ENCODE assay signal across 21 cellular contexts in genomic region chr1:25740071-25740470, GRCh38. TPM values are rescaled to one million over a fixed set of nuclear protein-coding genes. Genes with fewer than 3 reads are reported as not detected.
DNase-seq lines count a peak whose midpoint lies in the region; ATAC-seq and TF ChIP-seq lines count a peak whose summit lies in the region.
"Had no signal": no experiment of that assay in that cellular context is flagged by ENCODE, and none has a peak within 500 bp of the region (broad histone marks: within the 10 kb centered on the region; RNA-seq: fewer than 3 reads in every experiment).

No MANE protein-coding gene starts in this region.

- TF ChIP-seq POLR2A in suprapubic skin (IDR thresholded peaks at IDR 0.05) = no peak

- no peak for DNase-seq in activated CD4-positive, alpha-beta T cell treated with anti-CD3 and anti-CD28 coated beads, Interleukin-2, amount 10 ng/mL, durations not matched to agents 7 days and 5 days
- no peak for DNase-seq in activated CD4-positive, alpha-beta T cell treated with anti-CD3 and anti-CD28 coated beads for 1 hour
- DNase-seq in CD4-positive, alpha-beta T cell = no peak
- DNase-seq in chondrocyte (ENCODE audit: low spot score) = peak; percentile 26
- peak; percentile 56 for DNase-seq in posterior vena cava (ENCODE audit: low spot score)
- no peak for DNase-seq in suprapubic skin (ENCODE audit: low spot score in 2 of 2)
- DNase-seq in epidermal melanocyte (ENCODE audit: insufficient read length, low spot score) = no peak
- DNase-seq: AML-193, DMS79 treated with DMSO at 0.1 percent for 48 hours, H9, KBM-7, NCI-H1105 treated with DMSO at 0.1 percent for 48 hours, NCI-H1694, NCI-H2081 treated with DMSO at 0.1 percent for 48 hours, NCI-H446 treated with DMSO at 0.1 percent for 48 hours, NCI-H69, Peyer's patch had no signal

- POLR2A ChIA-PET in activated CD4-positive, alpha-beta T cell treated with anti-CD3 and anti-CD28 coated beads, Interleukin-2, amount 10 ng/mL, durations not matched to agents 7 days and 5 days (lab: Charles Lee) = interaction anchor here (0.6 kb wide), 1 partner anchor 325 kb away, joined by 3 read pairs; no protein-coding TSS in a partner anchor
- POLR2A ChIA-PET in CD4-positive, alpha-beta T cell (lab: Charles Lee) = no interaction called here

- ATAC-seq in CD4-positive, alpha-beta T cell (ENCODE audit: poor library complexity) = no peak
- ATAC-seq in GM18870 (IDR thresholded peaks at IDR 0.05; ENCODE audit: unreplicated experiment) = no peak
- ATAC-seq: HepG2 had no signal

- no peaks in the 10 kb centered on the region for H3K9me3 ChIP-seq in CD4-positive, alpha-beta T cell (ENCODE audit: control insufficient read depth, low read length)
- no peaks in the 10 kb centered on the region for H3K9me3 ChIP-seq in suprapubic skin

- H3K36me3 ChIP-seq in suprapubic skin = no peaks in the 10 kb centered on the region
- H3K36me3 ChIP-seq: Peyer's patch had no signal

- peaks cover 5% of the 10 kb centered on the region for H3K9me3 Mint-ChIP-seq in activated CD4-positive, alpha-beta T cell treated with anti-CD3 and anti-CD28 coated beads, Interleukin-2, amount 10 ng/mL, durations not matched to agents 7 days and 5 days
- no peaks in the 10 kb centered on the region for H3K9me3 Mint-ChIP-seq in CD4-positive, alpha-beta T cell
- H3K9me3 Mint-ChIP-seq in chondrocyte (ENCODE audit: low read depth) = no peaks in the 10 kb centered on the region
- H3K9me3 Mint-ChIP-seq: H9 had no signal

- peak overlapping the region; percentile 3 for H3K27ac Mint-ChIP-seq in activated CD4-positive, alpha-beta T cell treated with anti-CD3 and anti-CD28 coated beads, Interleukin-2, amount 10 ng/mL, durations not matched to agents 7 days and 5 days
- H3K27ac Mint-ChIP-seq in CD4-positive, alpha-beta T cell = peak overlapping the region; percentile 68
- H3K27ac Mint-ChIP-seq in chondrocyte (ENCODE audit: unreplicated experiment) = no peak overlapping the region

- H3K27ac ChIP-seq in CD4-positive, alpha-beta T cell (ENCODE audit: low read depth, low read length) = no peak overlapping the region
- H3K27ac ChIP-seq in suprapubic skin = no peak overlapping the region
- H3K27ac ChIP-seq: 22Rv1, C4-2B, Peyer's patch had no signal

- TF ChIP-seq EP300 in suprapubic skin (IDR thresholded peaks at IDR 0.05) = no peak

- peaks cover 5% of the 10 kb centered on the region for H3K4me1 Mint-ChIP-seq in activated CD4-positive, alpha-beta T cell treated with anti-CD3 and anti-CD28 coated beads, Interleukin-2, amount 10 ng/mL, durations not matched to agents 7 days and 5 days
- peaks cover 67% of the 10 kb centered on the region for H3K4me1 Mint-ChIP-seq in CD4-positive, alpha-beta T cell (ENCODE audit: low read depth)
- H3K4me1 Mint-ChIP-seq in chondrocyte (ENCODE audit: low read depth) = peaks cover 19% of the 10 kb centered on the region

- H3K4me1 ChIP-seq in suprapubic skin = peaks cover 58% of the 10 kb centered on the region

- H3K36me3 Mint-ChIP-seq in activated CD4-positive, alpha-beta T cell treated with anti-CD3 and anti-CD28 coated beads, Interleukin-2, amount 10 ng/mL, durations not matched to agents 7 days and 5 days (ENCODE audit: low read depth) = peaks cover 11% of the 10 kb centered on the region
- peaks cover 43% of the 10 kb centered on the region for H3K36me3 Mint-ChIP-seq in CD4-positive, alpha-beta T cell (ENCODE audit: low read depth)
- H3K36me3 Mint-ChIP-seq in chondrocyte (ENCODE audit: low read depth) = peaks cover 6% of the 10 kb centered on the region

- TF ChIP-seq CTCF in CD4-positive, alpha-beta T cell (IDR thresholded peaks at IDR 0.05) = no peak
- TF ChIP-seq CTCF in chondrocyte (IDR thresholded peaks at IDR 0.05) (no peak), suprapubic skin (IDR thresholded peaks at IDR 0.05) (no peak)

- CTCF ChIA-PET in activated CD4-positive, alpha-beta T cell treated with anti-CD3 and anti-CD28 coated beads, Interleukin-2, amount 10 ng/mL, durations not matched to agents 7 days and 5 days (lab: Charles Lee) = no interaction called here
- CTCF ChIA-PET in CD4-positive, alpha-beta T cell (lab: Charles Lee) = no interaction called here

- H3K27me3 Mint-ChIP-seq in activated CD4-positive, alpha-beta T cell treated with anti-CD3 and anti-CD28 coated beads, Interleukin-2, amount 10 ng/mL, durations not matched to agents 7 days and 5 days = peaks cover 2% of the 10 kb centered on the region
- H3K27me3 Mint-ChIP-seq in CD4-positive, alpha-beta T cell = no peaks in the 10 kb centered on the region
- H3K27me3 Mint-ChIP-seq in chondrocyte (ENCODE audit: low read depth) = peaks cover 8% of the 10 kb centered on the region

- 94% methylated on average over 10 of the region's 10 CpGs for WGBS in suprapubic skin

- no peak overlapping the region for H3K4me3 ChIP-seq in suprapubic skin
- H3K4me3 ChIP-seq: Peyer's patch had no signal

- intact Hi-C loops in CD4-positive, alpha-beta T cell (cut with DNase I, micrococcal nuclease) = no loop called here
- intact Hi-C loops in posterior vena cava (cut with DNase I) = loop anchor here (5.0 kb wide), 4 partner anchors 33 to 637 kb away; partner anchors contain the start of gene MAN1C1 (in 1 of the 2)

- H3K27me3 ChIP-seq in CD4-positive, alpha-beta T cell (ENCODE audit: control insufficient read depth, insufficient read depth, low read length) = no peaks in the 10 kb centered on the region
- no peaks in the 10 kb centered on the region for H3K27me3 ChIP-seq in suprapubic skin
- H3K27me3 ChIP-seq: Peyer's patch had no signal

- no peak overlapping the region for H3K4me3 Mint-ChIP-seq in activated CD4-positive, alpha-beta T cell treated with anti-CD3 and anti-CD28 coated beads, Interleukin-2, amount 10 ng/mL, durations not matched to agents 7 days and 5 days
- no peak overlapping the region for H3K4me3 Mint-ChIP-seq in CD4-positive, alpha-beta T cell
- H3K4me3 Mint-ChIP-seq in chondrocyte (ENCODE audit: unreplicated experiment) = no peak overlapping the region
- H3K4me3 Mint-ChIP-seq: H9 had no signal

RNA-seq across cellular contexts. Expression of gene SELENON, which starts 59.9 kb away (rescaled TPM):
- total RNA-seq in activated CD4-positive, alpha-beta T cell treated with anti-CD3 and anti-CD28 coated beads, Interleukin-2, amount 10 ng/mL, durations not matched to agents 7 days and 5 days = 10 to 100 TPM; 13.7 to 14.4 TPM
- total RNA-seq in CD4-positive, alpha-beta T cell = 10 to 100 TPM; 25.3 to 25.7 TPM
- total RNA-seq in chondrocyte (77.0 to 99.5 TPM (median 95.7 TPM) in 3 replicates), posterior vena cava (10 to 100 TPM; 85.7 to 88.0 TPM), suprapubic skin (10 to 100 TPM; 21.9 to 39.3 (median 26.9) TPM)

Comparison
In these comparisons a context has a peak if more than half of its experiments do, and no peak if none do; other contexts are left out.
1. DNase-seq: peak in chondrocyte (single experiment) and posterior vena cava (single experiment); none in activated CD4-positive, alpha-beta T cell treated with anti-CD3 and anti-CD28 coated beads, Interleukin-2, amount 10 ng/mL, durations not matched to agents 7 days and 5 days (single experiment), activated CD4-positive, alpha-beta T cell treated with anti-CD3 and anti-CD28 coated beads for 1 hour (single experiment), CD4-positive, alpha-beta T cell (0 of 10), suprapubic skin (0 of 2) and epidermal melanocyte (single experiment).
2. intact Hi-C loops: an anchor here in posterior vena cava (5.0 kb wide); none called in CD4-positive, alpha-beta T cell.